In genomic region chr9:130539473-130540223, GRCh38 we compare ENCODE assay signal across 11 cellular contexts. TPM values are rescaled to one million over a fixed set of nuclear protein-coding genes. Genes with fewer than 3 reads are reported as not detected.
DNase-seq lines count a peak whose midpoint lies in the region; ATAC-seq and TF ChIP-seq lines count a peak whose summit lies in the region.
"Had no signal": no experiment of that assay in that cellular context is flagged by ENCODE, and none has a peak within 500 bp of the region (broad histone marks: within the 10 kb centered on the region; RNA-seq: fewer than 3 reads in every experiment).

No MANE protein-coding gene starts in this region.

- peaks cover 10 to 25% (median 21%) of the 10 kb centered on the region in 4 donors for H3K4me1 Mint-ChIP-seq in naive thymus-derived CD8-positive, alpha-beta T cell

- peak overlapping the region; percentile 16; the same call in 1 of the 2 replicates for H3K27ac ChIP-seq in C4-2B

- peaks cover 0 to 2% (median 0%) of the 10 kb centered on the region in 3 donors for H3K36me3 Mint-ChIP-seq in naive thymus-derived CD8-positive, alpha-beta T cell
- H3K36me3 Mint-ChIP-seq: activated naive CD4-positive, alpha-beta T cell treated with anti-CD3 and anti-CD28 coated beads, Interleukin-2, amount 50 U/mL, for 24 hours had no signal

- H3K27me3 Mint-ChIP-seq in naive thymus-derived CD8-positive, alpha-beta T cell = peaks cover 36 to 91% (median 50%) of the 10 kb centered on the region in 5 donors

- POLR2A ChIA-PET in naive thymus-derived CD8-positive, alpha-beta T cell (lab: Charles Lee) = no interaction called here

- TF ChIP-seq RAD21 in Ishikawa (IDR thresholded peaks at IDR 0.05; ENCODE audit: low read depth) = no peak

- TF ChIP-seq POLR2A in GM18505 (IDR thresholded peaks at IDR 0.05; ENCODE audit: borderline replicate concordance, extremely low read depth, insufficient read depth, insufficient read length) = no peak

- H3K27ac Mint-ChIP-seq in naive thymus-derived CD8-positive, alpha-beta T cell = no peak overlapping the region

- TF ChIP-seq EP300 in Ishikawa (IDR thresholded peaks at IDR 0.05; ENCODE audit: borderline replicate concordance) = no peak

- H3K4me3 Mint-ChIP-seq in naive thymus-derived CD8-positive, alpha-beta T cell = no peak overlapping the region
- H3K4me3 Mint-ChIP-seq: activated naive CD4-positive, alpha-beta T cell treated with anti-CD3 and anti-CD28 coated beads, Interleukin-2, amount 50 U/mL, for 24 hours had no signal

- peak; percentile 39 for DNase-seq in amniotic stem cell (lab: John Stamatoyannopoulos, UW)
- DNase-seq in inferior parietal cortex (ENCODE audit: extremely low spot score) = peak; percentile 9
- no peak for DNase-seq in NCI-H748 (lab: John Stamatoyannopoulos, UW; ENCODE audit: unreplicated experiment)
- no peak for DNase-seq in naive thymus-derived CD8-positive, alpha-beta T cell
- DNase-seq: foreskin melanocyte, NCI-H1105 had no signal

- no peak for TF ChIP-seq CTCF in C4-2B (conservative IDR thresholded peaks at IDR 0.05)

- H3K9me3 Mint-ChIP-seq in naive thymus-derived CD8-positive, alpha-beta T cell = no peaks in the 10 kb centered on the region
- H3K9me3 Mint-ChIP-seq: activated naive CD4-positive, alpha-beta T cell treated with anti-CD3 and anti-CD28 coated beads, Interleukin-2, amount 50 U/mL, for 24 hours had no signal

- no peak for ATAC-seq in GM19023 (IDR thresholded peaks at IDR 0.05; ENCODE audit: unreplicated experiment)
- no peak for ATAC-seq in GM18505 (IDR thresholded peaks at IDR 0.05; ENCODE audit: unreplicated experiment)
- ATAC-seq in naive thymus-derived CD8-positive, alpha-beta T cell = no peak

TF ChIP-seq in Ishikawa, 13 proteins besides CTCF, POLR2A, EP300 and RAD21:
- no peak for TF ChIP-seq REST (IDR thresholded peaks at IDR 0.05; ENCODE audit: low read depth)
- TF ChIP-seq TEAD4 (IDR thresholded peaks at IDR 0.05) = no peak
- peak; percentile 77 for TF ChIP-seq NFIC (IDR thresholded peaks at IDR 0.05)
- TF ChIP-seq MAX (IDR thresholded peaks at IDR 0.05) = no peak
- TF ChIP-seq FOXM1 (IDR thresholded peaks at IDR 0.05; ENCODE audit: borderline replicate concordance, low read depth) = no peak
- TF ChIP-seq EGR1 (IDR thresholded peaks at IDR 0.05) = no peak
TF ChIP-seq in Ishikawa: peak in this region for 1.

RNA-seq across cellular contexts. Expression of gene FUBP3, which starts 39.7 kb away (rescaled TPM):
- 10 to 100 TPM; 46.1 to 51.6 TPM for total RNA-seq in naive thymus-derived CD8-positive, alpha-beta T cell
- polyA plus RNA-seq in naive thymus-derived CD8-positive, alpha-beta T cell = 10 to 100 TPM; 27.4 to 34.9 (median 28.7) TPM

Comparison
In these comparisons a context has a peak if more than half of its experiments do, and no peak if none do; other contexts are left out.
1. DNase-seq: peak in amniotic stem cell (single experiment) and inferior parietal cortex (single experiment); none in NCI-H748 (single experiment) and naive thymus-derived CD8-positive, alpha-beta T cell (0 of 10).